In the genomic region with DNA sequence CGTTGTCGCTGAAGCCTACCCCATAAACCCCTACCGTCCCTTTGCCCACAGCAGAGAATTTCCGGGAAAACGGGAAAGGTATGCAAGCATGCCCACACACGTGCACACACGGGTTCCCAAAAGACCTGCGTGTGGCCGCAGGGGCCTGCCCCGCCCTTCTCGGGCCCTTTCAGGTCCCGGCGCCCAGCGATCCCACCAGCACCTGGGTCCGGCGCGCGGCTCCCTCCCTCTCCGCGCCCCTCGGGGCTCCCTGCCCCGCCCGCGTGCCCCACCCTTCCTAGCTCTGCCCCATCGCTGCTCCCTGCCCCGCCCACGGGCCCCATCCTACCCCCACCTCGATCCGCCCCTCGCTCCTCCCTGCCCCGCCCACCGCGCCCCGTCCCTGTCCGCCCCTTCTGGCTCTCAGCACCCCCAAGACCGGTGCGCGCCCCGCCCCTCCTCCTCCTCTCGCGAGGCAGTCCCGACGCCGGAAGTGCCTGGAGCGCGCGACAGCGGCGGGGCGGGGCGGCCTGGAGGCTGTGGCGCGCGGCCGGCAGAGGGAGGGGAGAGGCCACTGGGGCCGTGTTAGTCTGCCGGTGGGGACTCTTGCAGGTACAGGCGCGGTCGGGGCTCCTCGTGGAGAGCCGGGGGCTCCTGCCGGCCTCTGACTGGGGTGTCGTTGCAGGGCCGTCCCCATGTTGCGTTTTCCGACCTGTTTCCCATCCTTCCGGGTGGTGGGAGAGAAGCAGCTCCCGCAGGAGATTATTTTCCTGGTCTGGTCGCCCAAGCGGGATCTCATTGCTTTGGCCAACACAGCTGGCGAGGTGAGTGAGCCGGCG, we compare ENCODE assay signal across 8 cellular contexts. TPM values are rescaled to one million over a fixed set of nuclear protein-coding genes. Genes with fewer than 3 reads are reported as not detected.
DNase-seq lines count a peak whose midpoint lies in the region; ATAC-seq and TF ChIP-seq lines count a peak whose summit lies in the region.

Gene ANAPC4, plus strand, starts transcription at position 510 of the 818 bp plus-strand sequence. Its CDS starts 165 bp downstream, at position 675.

- DNase-seq in EH (ENCODE audit: low read depth) (peak; percentile 94), GM23338 (ENCODE audit: low spot score) (peak; percentile 98), Kasumi-1 (lab: John Stamatoyannopoulos, UW) (peak; percentile 91 to 92), RPMI8226 (peak; percentile 94), fibroblast of mammary gland (ENCODE audit: low read depth) (peak; percentile 88)
- peak; percentile 97 to 98 for DNase-seq in activated T-helper 1 cell treated with anti-CD3 and anti-CD28 coated beads, Interleukin-2, amount 50 U/mL, for 16 hours (ENCODE audit: low read depth in 1 of 2, low spot score in 1 of 2)
- DNase-seq in naive thymus-derived CD8-positive, alpha-beta T cell, result peak; percentile 86 to 99 (median 95)
- peak; percentile 93 for DNase-seq in stimulated activated naive B cell treated with anti-CD40 and anti-IgM and Interleukin-4, amounts not matched to agents 10 μg/mL and 1 μg/mL and 100 μg/mL, for 72 hours

- peaks cover 4% of the 10 kb centered on the region for H3K27me3 Mint-ChIP-seq in GM23338 (ENCODE audit: insufficient read depth, low read depth, poor library complexity)
- no peaks in the 10 kb centered on the region for H3K27me3 Mint-ChIP-seq in naive thymus-derived CD8-positive, alpha-beta T cell
- no peaks in the 10 kb centered on the region for H3K27me3 Mint-ChIP-seq in stimulated activated naive B cell treated with anti-CD40 and anti-IgM and Interleukin-4, amounts not matched to agents 10 μg/mL and 1 μg/mL and 100 μg/mL, for 72 hours

- peaks cover 15% of the 10 kb centered on the region; the same call in 2 of the 3 replicates for H3K36me3 Mint-ChIP-seq in GM23338 (ENCODE audit: low read depth)
- peaks cover 0 to 14% (median 0%) of the 10 kb centered on the region in 3 donors for H3K36me3 Mint-ChIP-seq in naive thymus-derived CD8-positive, alpha-beta T cell
- peaks cover 10 to 18% of the 10 kb centered on the region in 2 donors for H3K36me3 Mint-ChIP-seq in stimulated activated naive B cell treated with anti-CD40 and anti-IgM and Interleukin-4, amounts not matched to agents 10 μg/mL and 1 μg/mL and 100 μg/mL, for 72 hours

- H3F3A ChIP-seq in GM23338 (replicated peaks; ENCODE audit: low read depth), result no peaks in the 10 kb centered on the region

- POLR2A ChIA-PET in naive thymus-derived CD8-positive, alpha-beta T cell (lab: Charles Lee), result interaction anchor here (0.6 to 1.9 kb wide), 7 partner anchors 9 to 217 kb away, joined by 3 to 11 read pairs (median 3); partner anchors contain the start of gene ZCCHC4

- no peak within 1 kb of the TSS; the same call in 2 of the 3 replicates for H3K4me3 Mint-ChIP-seq in GM23338
- H3K4me3 Mint-ChIP-seq in naive thymus-derived CD8-positive, alpha-beta T cell, result peak within 1 kb of the TSS in 1 of 10 donors; percentile 77
- H3K4me3 Mint-ChIP-seq in stimulated activated naive B cell treated with anti-CD40 and anti-IgM and Interleukin-4, amounts not matched to agents 10 μg/mL and 1 μg/mL and 100 μg/mL, for 72 hours, result no peak within 1 kb of the TSS

- peaks cover 24% of the 10 kb centered on the region for H3K4me1 ChIP-seq in GM23338 (ENCODE audit: insufficient read depth)

- ATAC-seq in GM23338, result peak; percentile 91
- peak; percentile 90 to 93 for ATAC-seq in naive thymus-derived CD8-positive, alpha-beta T cell
- ATAC-seq in stimulated activated naive B cell treated with anti-CD40 and anti-IgM and Interleukin-4, amounts not matched to agents 10 μg/mL and 1 μg/mL and 100 μg/mL, for 72 hours (replicated peaks), result peak; percentile 97 to 99

- peak within 1 kb of the TSS; percentile 83 for H2AFZ ChIP-seq in GM23338

- H3K27ac ChIP-seq in GM23338 (ENCODE audit: low read depth), result 0 out of 2 replicates have a peak within 1 kb of the TSS, but pooled peaks have one; percentile 69

- H4K20me1 ChIP-seq in GM23338 (replicated peaks; ENCODE audit: insufficient read depth), result no peaks in the 10 kb centered on the region

- H3K27ac Mint-ChIP-seq in GM23338, result peak within 1 kb of the TSS; percentile 83
- H3K27ac Mint-ChIP-seq in naive thymus-derived CD8-positive, alpha-beta T cell, result peak within 1 kb of the TSS in 9 of 10 donors; percentile 53 to 92 (median 83)
- peak within 1 kb of the TSS; percentile 94 for H3K27ac Mint-ChIP-seq in stimulated activated naive B cell treated with anti-CD40 and anti-IgM and Interleukin-4, amounts not matched to agents 10 μg/mL and 1 μg/mL and 100 μg/mL, for 72 hours

- H3K36me3 ChIP-seq in GM23338 (ENCODE audit: insufficient read depth), result peaks cover 13% of the 10 kb centered on the region; the same call in 1 of the 2 replicates

- TF ChIP-seq CTCF in GM23338 (conservative IDR thresholded peaks at IDR 0.05; ENCODE audit: low read depth in 2 of 2) (no peak), fibroblast of mammary gland (conservative IDR thresholded peaks at IDR 0.05; ENCODE audit: control insufficient read depth, insufficient read depth, low read depth, low read length) (no peak)

- peak within 1 kb of the TSS; percentile 93 for H3K4me2 ChIP-seq in GM23338

- H3K4me3 ChIP-seq in GM23338 (peak within 1 kb of the TSS; percentile 82), fibroblast of mammary gland (ENCODE audit: control insufficient read depth, low read depth, low read length) (peak within 1 kb of the TSS; percentile 90)

- peaks cover 36% of the 10 kb centered on the region for H3K79me2 ChIP-seq in GM23338 (replicated peaks; ENCODE audit: insufficient read depth)

- peaks cover 13% of the 10 kb centered on the region; the same call in 2 of the 3 replicates for H3K4me1 Mint-ChIP-seq in GM23338
- H3K4me1 Mint-ChIP-seq in naive thymus-derived CD8-positive, alpha-beta T cell, result peaks cover 0 to 17% (median 7%) of the 10 kb centered on the region in 4 donors
- peaks cover 0 to 5% of the 10 kb centered on the region in 2 donors for H3K4me1 Mint-ChIP-seq in stimulated activated naive B cell treated with anti-CD40 and anti-IgM and Interleukin-4, amounts not matched to agents 10 μg/mL and 1 μg/mL and 100 μg/mL, for 72 hours

- no peaks in the 10 kb centered on the region for H3K9me3 Mint-ChIP-seq in GM23338
- H3K9me3 Mint-ChIP-seq in naive thymus-derived CD8-positive, alpha-beta T cell, result no peaks in the 10 kb centered on the region
- H3K9me3 Mint-ChIP-seq in stimulated activated naive B cell treated with anti-CD40 and anti-IgM and Interleukin-4, amounts not matched to agents 10 μg/mL and 1 μg/mL and 100 μg/mL, for 72 hours, result peaks cover 0 to 2% of the 10 kb centered on the region in 2 donors

- no peaks in the 10 kb centered on the region for H3K9me2 ChIP-seq in GM23338 (ENCODE audit: insufficient read depth)

- H3K27me3 ChIP-seq in GM23338 (ENCODE audit: insufficient read depth), result no peaks in the 10 kb centered on the region

TF ChIP-seq in GM23338, 12 proteins besides CTCF, POLR2A, EP300 and RAD21 (continues in another document):
- TF ChIP-seq CREB1 (CRISPR knock-in tag; IDR thresholded peaks at IDR 0.05; ENCODE audit: low read depth) (no peak), JUNB (IDR thresholded peaks at IDR 0.05; ENCODE audit: unreplicated experiment) (no peak), POLR2AphosphoS5 (IDR thresholded peaks at IDR 0.05; ENCODE audit: low read depth) (peak; percentile 87), EZH2phosphoT487 (IDR thresholded peaks at IDR 0.05; ENCODE audit: unreplicated experiment) (no peak), EZH2 (IDR thresholded peaks at IDR 0.05; ENCODE audit: low read depth, unreplicated experiment) (no peak), STAT1 (IDR thresholded peaks at IDR 0.05; ENCODE audit: unreplicated experiment) (no peak)

RNA-seq across cellular contexts. Expression of gene ANAPC4, which starts in this region (rescaled TPM):
- 44.6 and 46.2 TPM in 2 replicates for total RNA-seq in GM23338 (2014; rRNA removed; shearing (Covaris generic))
- polyA plus RNA-seq in GM23338 (2016; fragmentation: Nextera tagmentation; extraction: Ambion mirVana), result 25.0 and 34.3 TPM in 2 replicates
- total RNA-seq in naive thymus-derived CD8-positive, alpha-beta T cell, result 10 to 100 TPM; 54.9 to 55.8 TPM
- polyA plus RNA-seq in naive thymus-derived CD8-positive, alpha-beta T cell, result 10 to 100 TPM; 16.3 to 19.1 (median 17.6) TPM

Comparison
In these comparisons a context has a peak if more than half of its experiments do, and no peak if none do; other contexts are left out.
1. Peak in every context shown above with its lines: DNase-seq, ATAC-seq, H3K4me3 ChIP-seq and H3K27ac ChIP-seq.